24 cellular contexts compared by ENCODE assay signal in the genomic region with DNA sequence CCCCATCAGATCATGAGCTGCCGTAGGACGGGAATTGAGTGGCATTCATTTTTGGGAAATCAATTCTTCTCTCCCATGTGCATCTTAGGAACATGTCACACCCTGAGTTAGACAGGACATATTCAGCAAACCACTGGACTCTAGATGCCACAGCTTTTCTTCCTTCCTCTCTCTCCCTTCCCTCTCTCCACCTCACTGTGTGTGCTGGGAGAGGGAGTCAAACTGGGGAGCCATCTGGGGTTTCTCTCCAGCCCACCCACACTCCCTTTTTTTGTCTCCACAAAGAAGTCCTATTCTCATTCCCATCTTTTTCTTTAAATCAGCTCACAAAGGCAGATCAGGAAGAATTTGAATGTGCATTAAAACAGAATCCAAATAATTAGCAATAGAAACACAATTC. TPM values are rescaled to one million over a fixed set of nuclear protein-coding genes. Genes with fewer than 3 reads are reported as not detected.
DNase-seq lines count a peak whose midpoint lies in the region; ATAC-seq and TF ChIP-seq lines count a peak whose summit lies in the region.
"Had no signal": no experiment of that assay in that cellular context is flagged by ENCODE, and none has a peak within 500 bp of the region (broad histone marks: within the 10 kb centered on the region; RNA-seq: fewer than 3 reads in every experiment).

No MANE protein-coding gene starts in this region.

- no peak overlapping the region for H3K56ac ChIP-seq in mesendoderm (ENCODE audit: low read length)

- no peak for ATAC-seq in activated CD8-positive, alpha-beta T cell treated with anti-CD3 and anti-CD28 coated beads for 36 hours
- ATAC-seq in HG03108 (IDR thresholded peaks at IDR 0.05; ENCODE audit: unreplicated experiment), result no peak
- ATAC-seq: upper lobe of right lung had no signal

- no peak overlapping the region for H4K8ac ChIP-seq in mesendoderm (ENCODE audit: low read depth, low read length)

- no peak for TF ChIP-seq CTCF in activated CD8-positive, alpha-beta T cell treated with anti-CD3 and anti-CD28 coated beads for 36 hours (IDR thresholded peaks at IDR 0.05)

- peak overlapping the region; percentile 76 for H3K18ac ChIP-seq in mesendoderm (ENCODE audit: low read length)

- no peak overlapping the region for H2BK120ac ChIP-seq in mesendoderm (ENCODE audit: low read depth, low read length)

- no peak overlapping the region for H2BK15ac ChIP-seq in mesendoderm (replicated peaks; ENCODE audit: low read depth)

- H3K27ac Mint-ChIP-seq in T-helper 1 cell treated with Interleukin-12 subunit alpha and Interleukin-12 subunit beta and Interleukin-4 antibody, amounts not matched to agents 30 μg/mL and 1 μg/mL, for 36 hours, result peak overlapping the region; percentile 96
- peak overlapping the region; percentile 64 to 99 (median 93) for H3K27ac Mint-ChIP-seq in CD8-positive, alpha-beta memory T cell
- H3K27ac Mint-ChIP-seq in activated CD8-positive, alpha-beta T cell treated with anti-CD3 and anti-CD28 coated beads for 36 hours, result peak overlapping the region; percentile 88
- H3K27ac Mint-ChIP-seq: B cell had no signal

- no peak overlapping the region for H3K4me2 ChIP-seq in mesendoderm (ENCODE audit: low read length)

- H3K4me3 ChIP-seq in CD8-positive, alpha-beta memory T cell (ENCODE audit: low read length), result peak overlapping the region; percentile 16
- H3K4me3 ChIP-seq in mesendoderm (ENCODE audit: low read length), result no peak overlapping the region
- H3K4me3 ChIP-seq: upper lobe of right lung had no signal

- CTCF ChIA-PET in CD8-positive, alpha-beta memory T cell (lab: Charles Lee), result interaction anchor here (0.9 to 7.8 kb wide), 7 partner anchors 11 to 93 kb away, joined by 3 to 63 read pairs (median 4); a partner anchor contains a TSS
- CTCF ChIA-PET in activated CD8-positive, alpha-beta T cell treated with anti-CD3 and anti-CD28 coated beads for 36 hours (lab: Charles Lee), result interaction anchor here (0.7 to 6.4 kb wide), 13 partner anchors 8 to 93 kb away, joined by 3 to 55 read pairs (median 5); no protein-coding TSS in a partner anchor

- no peaks in the 10 kb centered on the region for H3K79me1 ChIP-seq in mesendoderm (ENCODE audit: low read length)

- no peak overlapping the region for H3K9ac ChIP-seq in mesendoderm (ENCODE audit: low read length)
- H3K9ac ChIP-seq: parathyroid adenoma had no signal

- no peak overlapping the region for H3K23ac ChIP-seq in mesendoderm (ENCODE audit: low read length)

- no CpG with 5 or more reads among the region's 2 CpGs for WGBS in mesendoderm (ENCODE audit: extremely low coverage, insufficient coverage, low lambda C conversion rate)

- H3K4me1 Mint-ChIP-seq in T-helper 1 cell treated with Interleukin-12 subunit alpha and Interleukin-12 subunit beta and Interleukin-4 antibody, amounts not matched to agents 30 μg/mL and 1 μg/mL, for 36 hours (ENCODE audit: low read depth), result peaks cover 72% of the 10 kb centered on the region
- H3K4me1 Mint-ChIP-seq in CD8-positive, alpha-beta memory T cell, result peaks cover 82 to 99% (median 93%) of the 10 kb centered on the region in 3 donors
- H3K4me1 Mint-ChIP-seq in activated CD8-positive, alpha-beta T cell treated with anti-CD3 and anti-CD28 coated beads for 36 hours (ENCODE audit: low read depth), result peaks cover 90% of the 10 kb centered on the region
- H3K4me1 Mint-ChIP-seq: B cell had no signal

- H3K36me3 Mint-ChIP-seq in T-helper 1 cell treated with Interleukin-12 subunit alpha and Interleukin-12 subunit beta and Interleukin-4 antibody, amounts not matched to agents 30 μg/mL and 1 μg/mL, for 36 hours (ENCODE audit: low read depth), result peaks cover 61% of the 10 kb centered on the region
- peaks cover 24 to 39% (median 27%) of the 10 kb centered on the region in 3 donors for H3K36me3 Mint-ChIP-seq in CD8-positive, alpha-beta memory T cell
- H3K36me3 Mint-ChIP-seq in activated CD8-positive, alpha-beta T cell treated with anti-CD3 and anti-CD28 coated beads for 36 hours (ENCODE audit: low read depth), result peaks cover 72% of the 10 kb centered on the region

- H3K9me3 Mint-ChIP-seq in T-helper 1 cell treated with Interleukin-12 subunit alpha and Interleukin-12 subunit beta and Interleukin-4 antibody, amounts not matched to agents 30 μg/mL and 1 μg/mL, for 36 hours, result peaks cover 3% of the 10 kb centered on the region
- H3K9me3 Mint-ChIP-seq in CD8-positive, alpha-beta memory T cell, result peaks cover 0 to 5% (median 0%) of the 10 kb centered on the region in 5 donors
- peaks cover 12% of the 10 kb centered on the region for H3K9me3 Mint-ChIP-seq in activated CD8-positive, alpha-beta T cell treated with anti-CD3 and anti-CD28 coated beads for 36 hours

- peaks cover 4% of the 10 kb centered on the region for H3K36me3 ChIP-seq in CD8-positive, alpha-beta memory T cell (ENCODE audit: insufficient read depth, low read length)
- H3K36me3 ChIP-seq in mesendoderm (ENCODE audit: control insufficient read depth, insufficient read depth, low read length), result no peaks in the 10 kb centered on the region
- H3K36me3 ChIP-seq: upper lobe of right lung had no signal

- H3K4me3 Mint-ChIP-seq in T-helper 1 cell treated with Interleukin-12 subunit alpha and Interleukin-12 subunit beta and Interleukin-4 antibody, amounts not matched to agents 30 μg/mL and 1 μg/mL, for 36 hours, result peak overlapping the region; percentile 83
- H3K4me3 Mint-ChIP-seq in CD8-positive, alpha-beta memory T cell, result peak overlapping the region; percentile 21 to 83 (median 74)
- peak overlapping the region; percentile 24 for H3K4me3 Mint-ChIP-seq in activated CD8-positive, alpha-beta T cell treated with anti-CD3 and anti-CD28 coated beads for 36 hours
- H3K4me3 Mint-ChIP-seq: B cell had no signal

- H2AK5ac ChIP-seq in mesendoderm (ENCODE audit: low read length), result no peak overlapping the region

- POLR2A ChIA-PET in CD8-positive, alpha-beta memory T cell (lab: Charles Lee), result interaction anchor here (1.0 to 6.2 kb wide), 4 partner anchors 11 to 23 kb away, joined by 3 to 85 read pairs (median 8); no protein-coding TSS in a partner anchor
- POLR2A ChIA-PET in activated CD8-positive, alpha-beta T cell treated with anti-CD3 and anti-CD28 coated beads for 36 hours (lab: Charles Lee), result interaction anchor here (0.9 to 11.3 kb wide), 8 partner anchors 9 to 86 kb away, joined by 3 to 184 read pairs (median 15); a partner anchor contains a TSS

- no peak overlapping the region for H2BK5ac ChIP-seq in mesendoderm (ENCODE audit: low read length)

- H3K4ac ChIP-seq in mesendoderm (ENCODE audit: low read depth, low read length), result no peak overlapping the region

- peak overlapping the region; percentile 9 for H3K27ac ChIP-seq in CD8-positive, alpha-beta memory T cell (ENCODE audit: low read depth, low read length)
- no peak overlapping the region for H3K27ac ChIP-seq in mesendoderm (ENCODE audit: low read depth, low read length)
- H3K27ac ChIP-seq: parathyroid adenoma, upper lobe of right lung had no signal

- H4K5ac ChIP-seq in mesendoderm (ENCODE audit: low read length), result no peak overlapping the region

- no peak for DNase-seq in T-helper 1 cell
- DNase-seq in CD8-positive, alpha-beta memory T cell, result no peak
- DNase-seq in activated CD8-positive, alpha-beta T cell treated with anti-CD3 and anti-CD28 coated beads for 36 hours, result no peak
- DNase-seq in mesendoderm, result no peak
- no peak for DNase-seq in NK-92 (lab: John Stamatoyannopoulos, UW; ENCODE audit: unreplicated experiment)
- DNase-seq in putamen (ENCODE audit: low spot score), result no peak
- DNase-seq: 8988T; central memory CD4-positive, alpha-beta T cell; erythroblast; foreskin melanocyte; hypothalamus; Kasumi-1; NCI-H1105 treated with DMSO at 0.1 percent for 48 hours; NCI-H526 treated with DMSO at 0.1 percent for 48 hours; OCI-M1; SIG-M5; stimulated activated CD4-positive, alpha-beta T cell treated with anti-CD3 and anti-CD28 coated beads, Interleukin-2, amount 100 ng/mL, for 24 hours; upper lobe of right lung had no signal

- no peaks in the 10 kb centered on the region for H3K9me3 ChIP-seq in CD8-positive, alpha-beta memory T cell (ENCODE audit: low read length)
- H3K9me3 ChIP-seq: upper lobe of right lung had no signal

- intact Hi-C loops in activated CD8-positive, alpha-beta T cell treated with anti-CD3 and anti-CD28 coated beads for 36 hours (cut with micrococcal nuclease), result no loop called here

- H3K79me2 ChIP-seq in mesendoderm (ENCODE audit: control insufficient read depth, insufficient read depth, low read length), result no peaks in the 10 kb centered on the region
- H3K79me2 ChIP-seq: parathyroid adenoma had no signal

- peaks cover 92% of the 10 kb centered on the region for H3K4me1 ChIP-seq in CD8-positive, alpha-beta memory T cell (ENCODE audit: insufficient read depth, low read length)
- H3K4me1 ChIP-seq in mesendoderm (ENCODE audit: control insufficient read depth, low read depth, low read length), result peaks cover 2% of the 10 kb centered on the region

- no peaks in the 10 kb centered on the region for H3K27me3 Mint-ChIP-seq in T-helper 1 cell treated with Interleukin-12 subunit alpha and Interleukin-12 subunit beta and Interleukin-4 antibody, amounts not matched to agents 30 μg/mL and 1 μg/mL, for 36 hours (ENCODE audit: low read depth)
- H3K27me3 Mint-ChIP-seq in CD8-positive, alpha-beta memory T cell, result peaks cover 0 to 1% of the 10 kb centered on the region in 2 donors
- H3K27me3 Mint-ChIP-seq in activated CD8-positive, alpha-beta T cell treated with anti-CD3 and anti-CD28 coated beads for 36 hours, result no peaks in the 10 kb centered on the region

- no peaks in the 10 kb centered on the region for H3K27me3 ChIP-seq in CD8-positive, alpha-beta memory T cell (ENCODE audit: insufficient read depth, low read length, poor library complexity, severe bottlenecking)
- H3K27me3 ChIP-seq in mesendoderm (ENCODE audit: insufficient read depth, low read length, poor library complexity), result no peaks in the 10 kb centered on the region
- H3K27me3 ChIP-seq: upper lobe of right lung had no signal

RNA-seq across cellular contexts. Expression of a gene that starts 15.3 kb away (rescaled TPM):
- 10 to 100 TPM; 64.1 to 66.4 TPM for total RNA-seq in CD8-positive, alpha-beta memory T cell
- polyA plus RNA-seq in CD8-positive, alpha-beta memory T cell, result 61.1 TPM
- 10 to 100 TPM; 94.2 to 97.3 TPM for total RNA-seq in activated CD8-positive, alpha-beta T cell treated with anti-CD3 and anti-CD28 coated beads for 36 hours
- not detected for polyA plus RNA-seq in mesendoderm (2013, experiment 1 of 2)
- polyA plus RNA-seq in mesendoderm (2013, experiment 2 of 2), result not detected
- total RNA-seq: kidney epithelial cell, mammary epithelial cell had no signal
- polyA plus RNA-seq: mammary epithelial cell had no signal

Comparison
In these comparisons a context has a peak if more than half of its experiments do, and no peak if none do; other contexts are left out.
1. H3K4me3 Mint-ChIP-seq: peak in every context shown above with its lines; median percentile 83 in T-helper 1 cell treated with Interleukin-12 subunit alpha and Interleukin-12 subunit beta and Interleukin-4 antibody, amounts not matched to agents 30 μg/mL and 1 μg/mL, for 36 hours; 74 in CD8-positive, alpha-beta memory T cell; 24 in activated CD8-positive, alpha-beta T cell treated with anti-CD3 and anti-CD28 coated beads for 36 hours.